In the genomic region with DNA sequence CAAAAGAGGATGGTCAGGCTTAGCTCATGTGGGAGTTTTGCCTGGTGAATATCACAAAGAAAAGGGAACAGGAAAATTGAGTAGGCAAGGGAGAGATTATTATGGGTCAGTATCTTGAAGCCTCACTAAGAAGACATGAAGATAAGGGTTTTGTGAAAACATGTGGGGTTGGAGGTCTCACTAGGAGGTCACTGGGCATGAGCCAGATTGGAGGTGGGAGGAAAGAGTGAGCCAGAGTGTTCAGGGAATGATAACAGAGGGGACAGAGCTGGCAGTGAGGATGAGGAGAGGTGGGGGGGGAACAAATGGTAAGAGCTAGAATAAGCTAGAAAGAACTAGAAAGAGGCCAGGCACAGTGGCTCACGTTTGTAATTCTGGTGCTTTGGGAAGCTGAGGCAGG, we compare ENCODE assay signal across 6 cellular contexts.
"Had no signal": no experiment of that assay in that cellular context is flagged by ENCODE, and none has a peak within 500 bp of the region (broad histone marks: within the 10 kb centered on the region; RNA-seq: fewer than 3 reads in every experiment).

No MANE protein-coding gene starts in this region.

- H3K4me3 ChIP-seq: GM23338 had no signal

- DNase-seq: H9, HCEC 1CT, HFFc6, IMR-90, KBM-7 had no signal
